Comparison of ENCODE assay signal across 8 cellular contexts in the genomic region with DNA sequence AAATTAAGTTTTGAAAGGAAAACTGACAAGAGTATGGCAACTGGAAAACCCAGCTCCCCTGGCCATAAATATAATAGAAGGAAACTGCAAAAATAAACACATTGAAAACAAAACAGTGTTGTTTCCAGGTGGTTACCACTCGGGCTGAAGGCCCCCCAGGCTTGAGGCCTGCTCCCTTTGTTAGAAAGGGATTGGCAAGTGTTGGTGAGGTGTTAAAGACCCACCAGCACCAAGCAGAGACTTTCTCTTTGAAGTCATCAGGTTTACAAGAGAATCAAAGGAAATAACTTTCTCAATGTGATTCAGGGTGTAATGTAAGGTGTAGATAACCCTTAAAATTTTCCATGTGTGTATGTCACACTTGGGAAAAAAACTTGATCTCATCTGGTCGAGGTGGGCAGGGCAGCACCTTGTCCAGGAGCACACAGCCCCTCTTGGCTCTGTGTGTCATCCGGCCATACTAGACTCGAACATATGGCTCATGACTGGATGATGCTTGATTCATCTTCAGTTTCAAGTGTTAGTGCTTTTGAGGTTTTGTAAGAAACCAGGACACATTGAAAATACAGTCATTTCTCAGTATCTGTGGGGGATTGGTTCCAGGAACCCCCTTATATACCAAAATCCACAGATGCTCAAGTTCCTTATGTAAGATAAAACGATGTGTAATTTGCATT. TPM values are rescaled to one million over a fixed set of nuclear protein-coding genes. Genes with fewer than 3 reads are reported as not detected.
DNase-seq lines count a peak whose midpoint lies in the region; ATAC-seq, FAIRE-seq and TF ChIP-seq lines count a peak whose summit lies in the region.

No MANE protein-coding gene starts in this region.

- peak overlapping the region; percentile 56 for H3K4me2 ChIP-seq in neural progenitor cell

- no peak for DNase-seq in CD4-positive, alpha-beta memory T cell
- peak; percentile 18 for DNase-seq in KBM-7
- no peak for DNase-seq in neural progenitor cell (ENCODE audit: low spot score)
- DNase-seq in CD1c-positive myeloid dendritic cell (ENCODE audit: extremely low spot score): no peak
- DNase-seq in D721Med (ENCODE audit: insufficient read length, low spot score): no peak
- DNase-seq in stimulated activated naive CD4-positive, alpha-beta T cell (lab: John Stamatoyannopoulos, UW): no peak

- H3K4me3 Mint-ChIP-seq in CD4-positive, alpha-beta memory T cell: peak overlapping the region in 7 of 8 donors; percentile 4 to 85 (median 74)
- H3K4me3 Mint-ChIP-seq in brain (peak overlapping the region in 3 of 5 experiments; percentile 46 to 76 (median 67)), neural progenitor cell (no peak overlapping the region)

- H3F3A ChIP-seq in neural progenitor cell (ENCODE audit: low read depth): peaks cover 21% of the 10 kb centered on the region

- H3K9ac ChIP-seq in neural progenitor cell: no peak overlapping the region

- TF ChIP-seq CTCF in brain (conservative IDR thresholded peaks at IDR 0.05) (no peak), neural progenitor cell (IDR thresholded peaks at IDR 0.05) (no peak), D721Med (IDR thresholded peaks at IDR 0.05; ENCODE audit: insufficient read depth, missing control alignments) (no peak)

- H3K27ac Mint-ChIP-seq in CD4-positive, alpha-beta memory T cell: peak overlapping the region in 6 of 7 donors; percentile 5 to 85 (median 64)
- H3K27ac Mint-ChIP-seq in brain (peak overlapping the region in 3 of 5 experiments; percentile 78 to 97 (median 89)), neural progenitor cell (peak overlapping the region; percentile 83)

- no peaks in the 10 kb centered on the region for H3K27me3 ChIP-seq in CD4-positive, alpha-beta memory T cell (ENCODE audit: insufficient read depth, low read length)
- H3K27me3 ChIP-seq in neural progenitor cell: no peaks in the 10 kb centered on the region

- FAIRE-seq in D721Med (lab: Jason Lieb, UNC): no peak

- H3K79me2 ChIP-seq in neural progenitor cell (ENCODE audit: low read depth): peaks cover 100% of the 10 kb centered on the region

- no peaks in the 10 kb centered on the region for H3K9me3 Mint-ChIP-seq in CD4-positive, alpha-beta memory T cell
- H3K9me3 Mint-ChIP-seq in brain (no peaks in the 10 kb centered on the region), neural progenitor cell (no peaks in the 10 kb centered on the region)

- ATAC-seq in GM19452 (IDR thresholded peaks at IDR 0.05; ENCODE audit: unreplicated experiment): no peak

- H3K4me1 ChIP-seq in CD4-positive, alpha-beta memory T cell (ENCODE audit: insufficient read depth, low read length): peaks cover 95% of the 10 kb centered on the region
- H3K4me1 ChIP-seq in neural progenitor cell: peaks cover 41% of the 10 kb centered on the region

- peaks cover 6 to 22% of the 10 kb centered on the region in 2 donors for H3K36me3 Mint-ChIP-seq in CD4-positive, alpha-beta memory T cell
- H3K36me3 Mint-ChIP-seq in brain: peaks cover 23% of the 10 kb centered on the region
- H3K36me3 Mint-ChIP-seq in neural progenitor cell: peaks cover 15% of the 10 kb centered on the region

- H2AFZ ChIP-seq in neural progenitor cell (replicated peaks): no peak overlapping the region

- peaks cover 51 to 98% (median 75%) of the 10 kb centered on the region in 4 donors for H3K4me1 Mint-ChIP-seq in CD4-positive, alpha-beta memory T cell
- H3K4me1 Mint-ChIP-seq in brain (peaks cover 98% of the 10 kb centered on the region), neural progenitor cell (peaks cover 63% of the 10 kb centered on the region)

- no peak overlapping the region for H3K4me3 ChIP-seq in CD4-positive, alpha-beta memory T cell (ENCODE audit: low read length in 2 of 2)
- peak overlapping the region; percentile 17 for H3K4me3 ChIP-seq in neural progenitor cell

- H3K27me3 Mint-ChIP-seq in CD4-positive, alpha-beta memory T cell: no peaks in the 10 kb centered on the region
- H3K27me3 Mint-ChIP-seq in brain (no peaks in the 10 kb centered on the region), neural progenitor cell (ENCODE audit: insufficient read depth, low read depth) (no peaks in the 10 kb centered on the region)

- intact Hi-C loops in CD4-positive, alpha-beta memory T cell (cut with micrococcal nuclease): no loop called here

- no peaks in the 10 kb centered on the region for H3K9me3 ChIP-seq in CD4-positive, alpha-beta memory T cell (ENCODE audit: control insufficient read depth in 1 of 2, low read length in 2 of 2)
- H3K9me3 ChIP-seq in neural progenitor cell (ENCODE audit: low read depth): no peaks in the 10 kb centered on the region

- no peaks in the 10 kb centered on the region for H3K36me3 ChIP-seq in CD4-positive, alpha-beta memory T cell (ENCODE audit: insufficient read depth, low read length)
- H3K36me3 ChIP-seq in neural progenitor cell: no peaks in the 10 kb centered on the region

- in situ Hi-C loops in KBM-7 (cut with MboI; ENCODE audit: low pct_unique_long_range_greater_than_20kb, low sequenced_read_pairs): no loop called here

- POLR2A ChIA-PET in CD4-positive, alpha-beta memory T cell (lab: Charles Lee; ENCODE audit: partially characterized antibody): interaction anchor here (0.6 to 2.1 kb wide), 2 partner anchors 194 to 253 kb away, joined by 3 to 5 read pairs; a partner anchor contains a TSS

- H4K20me1 ChIP-seq in neural progenitor cell (ENCODE audit: low read depth): peaks cover 100% of the 10 kb centered on the region

- H3K27ac ChIP-seq in CD4-positive, alpha-beta memory T cell (ENCODE audit: low read depth, low read length): peak overlapping the region; percentile 18
- H3K27ac ChIP-seq in neural progenitor cell: peak overlapping the region; percentile 42

- CTCF ChIA-PET in CD4-positive, alpha-beta memory T cell (lab: Charles Lee; ENCODE audit: partially characterized antibody): no interaction called here

RNA-seq across cellular contexts. Expression of a gene that starts 7.8 kb away (rescaled TPM):
- 100 to 1,000 TPM; 151 to 155 TPM for total RNA-seq in CD4-positive, alpha-beta memory T cell
- polyA plus RNA-seq in CD4-positive, alpha-beta memory T cell: 10 to 100 TPM in 1 of 2 donors, 1 to 10 TPM in 1; 4.0 to 24.4 TPM
- polyA plus RNA-seq in brain (ENCODE audit: insufficient read depth, low read depth, low replicate concordance): 379 TPM
- 127 and 233 TPM in 2 replicates for total RNA-seq in neural progenitor cell (ENCODE audit: low replicate concordance)

RNA-seq across cellular contexts. Expression of a gene that starts 36.3 kb away (rescaled TPM):
- 100 to 1,000 TPM; 320 to 340 TPM for total RNA-seq in CD4-positive, alpha-beta memory T cell
- 100 to 1,000 TPM; 364 to 424 TPM for polyA plus RNA-seq in CD4-positive, alpha-beta memory T cell
- polyA plus RNA-seq in brain (ENCODE audit: insufficient read depth, low read depth, low replicate concordance): 367 TPM
- 261 and 432 TPM in 2 replicates for total RNA-seq in neural progenitor cell (ENCODE audit: low replicate concordance)

RNA-seq across cellular contexts. Expression of a gene that starts 37.5 kb away (rescaled TPM):
- total RNA-seq in CD4-positive, alpha-beta memory T cell: 100 to 1,000 TPM; 346 to 361 TPM
- 100 to 1,000 TPM; 142 to 177 TPM for polyA plus RNA-seq in CD4-positive, alpha-beta memory T cell
- 1.4 TPM for polyA plus RNA-seq in brain (ENCODE audit: insufficient read depth, low read depth, low replicate concordance)
- 1.9 and 3.6 TPM in 2 replicates for total RNA-seq in neural progenitor cell (ENCODE audit: low replicate concordance)

Comparison
In these comparisons a context has a peak if more than half of its experiments do, and no peak if none do; other contexts are left out.
1. RNA of a gene that starts 37.5 kb away (total RNA-seq): 346 to 361 TPM in CD4-positive, alpha-beta memory T cell; 1.9 to 3.6 TPM in neural progenitor cell; every median in the first group is over 10 times any median in the second.
2. Peak in every context shown above with its lines, with median percentiles within 50 percentile points of each other: H3K27ac Mint-ChIP-seq.